Comparison of ENCODE assay signal across 16 cellular contexts in genomic region chr22:38220653-38221386, GRCh38. TPM values are rescaled to one million over a fixed set of nuclear protein-coding genes. Genes with fewer than 3 reads are reported as not detected.
DNase-seq lines count a peak whose midpoint lies in the region; ATAC-seq and TF ChIP-seq lines count a peak whose summit lies in the region.
"Had no signal": no experiment of that assay in that cellular context is flagged by ENCODE, and none has a peak within 500 bp of the region (broad histone marks: within the 10 kb centered on the region; RNA-seq: fewer than 3 reads in every experiment).

No MANE protein-coding gene starts in this region.

- H3K4me3 Mint-ChIP-seq in mesothelial cell of epicardium = no peak overlapping the region
- H3K4me3 Mint-ChIP-seq in activated T-helper 1 cell treated with anti-CD3 and anti-CD28 coated beads, Interleukin-12 subunit alpha, Interleukin-12 subunit beta, Interleukin-2, Interleukin-4 antibody, amounts not matched to agents 30 ng/mL and 10 ng/mL and 1 ng/mL, durations not matched to agents 14 hours and 24 hours and 36 hours = no peak overlapping the region
- H3K4me3 Mint-ChIP-seq: activated naive CD8-positive, alpha-beta T cell treated with anti-CD3 and anti-CD28 coated beads, Interleukin-2, amount 10 ng/mL, durations not matched to agents 7 days and 5 days; CD4-positive, alpha-beta T cell had no signal

- H3K4me1 ChIP-seq in HUES48 (ENCODE audit: control insufficient read depth, insufficient read depth, low read length) = peaks cover 19% of the 10 kb centered on the region
- H3K4me1 ChIP-seq in subcutaneous abdominal adipose tissue (ENCODE audit: control insufficient read depth in 5 of 5, insufficient read depth in 5 of 5, low read length in 5 of 5) = peaks cover 3 to 60% (median 54%) of the 10 kb centered on the region in 5 donors
- peaks cover 15% of the 10 kb centered on the region for H3K4me1 ChIP-seq in SJCRH30

- H3K9me3 ChIP-seq in HUES48 (ENCODE audit: control insufficient read depth, insufficient read depth, low read length) (no peaks in the 10 kb centered on the region), subcutaneous abdominal adipose tissue (ENCODE audit: control insufficient read depth in 5 of 5, low read length in 5 of 5) (no peaks in the 10 kb centered on the region), SJCRH30 (replicated peaks) (no peaks in the 10 kb centered on the region)
- H3K9me3 ChIP-seq: Peyer's patch had no signal

- H3K27me3 Mint-ChIP-seq in mesothelial cell of epicardium (ENCODE audit: low read depth) = no peaks in the 10 kb centered on the region
- no peaks in the 10 kb centered on the region for H3K27me3 Mint-ChIP-seq in activated T-helper 1 cell treated with anti-CD3 and anti-CD28 coated beads, Interleukin-12 subunit alpha, Interleukin-12 subunit beta, Interleukin-2, Interleukin-4 antibody, amounts not matched to agents 30 ng/mL and 10 ng/mL and 1 ng/mL, durations not matched to agents 14 hours and 24 hours and 36 hours (ENCODE audit: insufficient read depth)
- H3K27me3 Mint-ChIP-seq: activated naive CD8-positive, alpha-beta T cell treated with anti-CD3 and anti-CD28 coated beads, Interleukin-2, amount 10 ng/mL, durations not matched to agents 7 days and 5 days; CD4-positive, alpha-beta T cell had no signal

- peak overlapping the region; percentile 88 for H3K27ac Mint-ChIP-seq in mesothelial cell of epicardium
- no peak overlapping the region for H3K27ac Mint-ChIP-seq in activated T-helper 1 cell treated with anti-CD3 and anti-CD28 coated beads, Interleukin-12 subunit alpha, Interleukin-12 subunit beta, Interleukin-2, Interleukin-4 antibody, amounts not matched to agents 30 ng/mL and 10 ng/mL and 1 ng/mL, durations not matched to agents 14 hours and 24 hours and 36 hours
- H3K27ac Mint-ChIP-seq: activated naive CD8-positive, alpha-beta T cell treated with anti-CD3 and anti-CD28 coated beads, Interleukin-2, amount 10 ng/mL, durations not matched to agents 7 days and 5 days; CD4-positive, alpha-beta T cell; neural progenitor cell had no signal

- peaks cover 16% of the 10 kb centered on the region for H3K36me3 Mint-ChIP-seq in mesothelial cell of epicardium
- peaks cover 4% of the 10 kb centered on the region for H3K36me3 Mint-ChIP-seq in activated T-helper 1 cell treated with anti-CD3 and anti-CD28 coated beads, Interleukin-12 subunit alpha, Interleukin-12 subunit beta, Interleukin-2, Interleukin-4 antibody, amounts not matched to agents 30 ng/mL and 10 ng/mL and 1 ng/mL, durations not matched to agents 14 hours and 24 hours and 36 hours (ENCODE audit: low read depth)

- intact Hi-C loops in activated T-helper 1 cell treated with anti-CD3 and anti-CD28 coated beads, Interleukin-12 subunit alpha, Interleukin-12 subunit beta, Interleukin-2, Interleukin-4 antibody, amounts not matched to agents 30 ng/mL and 10 ng/mL and 1 ng/mL, durations not matched to agents 14 hours and 24 hours and 36 hours (cut with micrococcal nuclease) = no loop called here

- H3K4me1 Mint-ChIP-seq in mesothelial cell of epicardium = peaks cover 28% of the 10 kb centered on the region
- peaks cover 15% of the 10 kb centered on the region for H3K4me1 Mint-ChIP-seq in activated T-helper 1 cell treated with anti-CD3 and anti-CD28 coated beads, Interleukin-12 subunit alpha, Interleukin-12 subunit beta, Interleukin-2, Interleukin-4 antibody, amounts not matched to agents 30 ng/mL and 10 ng/mL and 1 ng/mL, durations not matched to agents 14 hours and 24 hours and 36 hours (ENCODE audit: low read depth)

- H3K36me3 ChIP-seq in HUES48 (ENCODE audit: control insufficient read depth, insufficient read depth, low read length) = peaks cover 28% of the 10 kb centered on the region
- H3K36me3 ChIP-seq in subcutaneous abdominal adipose tissue (ENCODE audit: control insufficient read depth in 5 of 5, insufficient read depth in 5 of 5, low read length in 5 of 5) = peaks cover 0 to 54% (median 41%) of the 10 kb centered on the region in 5 donors
- no peaks in the 10 kb centered on the region for H3K36me3 ChIP-seq in SJCRH30
- H3K36me3 ChIP-seq: neural progenitor cell had no signal

- H3K27me3 ChIP-seq in HUES48 (ENCODE audit: control insufficient read depth, insufficient read depth, low read length) = no peaks in the 10 kb centered on the region
- no peaks in the 10 kb centered on the region for H3K27me3 ChIP-seq in subcutaneous abdominal adipose tissue (ENCODE audit: control insufficient read depth in 5 of 5, insufficient read depth in 4 of 5, low read length in 5 of 5)
- no peaks in the 10 kb centered on the region for H3K27me3 ChIP-seq in SJCRH30
- H3K27me3 ChIP-seq: neural progenitor cell, Peyer's patch had no signal

- H3K4me3 ChIP-seq in HUES48 (ENCODE audit: low read depth, low read length) (no peak overlapping the region), subcutaneous abdominal adipose tissue (ENCODE audit: low read depth in 1 of 5, low read length in 5 of 5) (no peak overlapping the region), SJCRH30 (no peak overlapping the region)
- H3K4me3 ChIP-seq: neural progenitor cell, Peyer's patch had no signal

- peak overlapping the region; percentile 29 for H3K27ac ChIP-seq in HUES48 (ENCODE audit: low read depth, low read length)
- H3K27ac ChIP-seq in subcutaneous abdominal adipose tissue (ENCODE audit: low read depth, low read length) = peak overlapping the region; percentile 97
- no peak overlapping the region for H3K27ac ChIP-seq in SJCRH30
- H3K27ac ChIP-seq: neural progenitor cell had no signal

- TF ChIP-seq CTCF in mesothelial cell of epicardium (IDR thresholded peaks at IDR 0.05; ENCODE audit: unreplicated experiment) = no peak

- DNase-seq in cerebellar cortex (ENCODE audit: low spot score) (peak; percentile 50), mesothelial cell of epicardium (ENCODE audit: low spot score in 2 of 2, unreplicated experiment in 2 of 2) (no peak), GOT3 (lab: John Stamatoyannopoulos, UW) (no peak), SJCRH30 (no peak)
- no peak for DNase-seq in activated T-helper 1 cell treated with anti-CD3 and anti-CD28 coated beads, Interleukin-12 subunit alpha, Interleukin-12 subunit beta, Interleukin-2, Interleukin-4 antibody, amounts not matched to agents 30 ng/mL and 10 ng/mL and 1 ng/mL, durations not matched to agents 14 hours and 24 hours and 36 hours (ENCODE audit: low spot score)
- DNase-seq: activated CD8-positive, alpha-beta memory T cell treated with anti-CD3 and anti-CD28 coated beads for 24 hours; activated naive CD8-positive, alpha-beta T cell treated with anti-CD3 and anti-CD28 coated beads, Interleukin-2, amount 10 ng/mL, durations not matched to agents 7 days and 5 days; CD4-positive, alpha-beta T cell; kidney; NCI-H1105 treated with DMSO at 0.1 percent for 48 hours; Peyer's patch; T-helper 9 cell had no signal

- no peak overlapping the region for H3K9ac ChIP-seq in HUES48 (ENCODE audit: low read depth, low read length)
- peak overlapping the region in 1 of 5 donors; percentile 52 for H3K9ac ChIP-seq in subcutaneous abdominal adipose tissue (ENCODE audit: low read length in 5 of 5)
- H3K9ac ChIP-seq: neural progenitor cell had no signal

- no peak for ATAC-seq in GM18517 (IDR thresholded peaks at IDR 0.05; ENCODE audit: unreplicated experiment)

- no peaks in the 10 kb centered on the region for H3K9me3 Mint-ChIP-seq in mesothelial cell of epicardium
- H3K9me3 Mint-ChIP-seq in activated T-helper 1 cell treated with anti-CD3 and anti-CD28 coated beads, Interleukin-12 subunit alpha, Interleukin-12 subunit beta, Interleukin-2, Interleukin-4 antibody, amounts not matched to agents 30 ng/mL and 10 ng/mL and 1 ng/mL, durations not matched to agents 14 hours and 24 hours and 36 hours = no peaks in the 10 kb centered on the region
- H3K9me3 Mint-ChIP-seq: activated naive CD8-positive, alpha-beta T cell treated with anti-CD3 and anti-CD28 coated beads, Interleukin-2, amount 10 ng/mL, durations not matched to agents 7 days and 5 days; CD4-positive, alpha-beta T cell; neural progenitor cell had no signal

RNA-seq across cellular contexts. Expression of gene MAFF, which starts 19.0 kb away (rescaled TPM):
- total RNA-seq in mesothelial cell of epicardium = 33.4 to 35.3 TPM (median 34.1 TPM) in 3 replicates
- total RNA-seq in activated T-helper 1 cell treated with anti-CD3 and anti-CD28 coated beads, Interleukin-12 subunit alpha, Interleukin-12 subunit beta, Interleukin-2, Interleukin-4 antibody, amounts not matched to agents 30 ng/mL and 10 ng/mL and 1 ng/mL, durations not matched to agents 14 hours and 24 hours and 36 hours = 12.3 and 12.5 TPM in 2 replicates
- 3.2 and 3.6 TPM in 2 replicates for total RNA-seq in SJCRH30 (2014; rRNA removed; shearing (Covaris generic))

RNA-seq across cellular contexts. Expression of gene PLA2G6, which starts 39.2 kb away (rescaled TPM):
- 88.2 to 91.9 TPM (median 88.6 TPM) in 3 replicates for total RNA-seq in mesothelial cell of epicardium
- 34.8 and 34.9 TPM in 2 replicates for total RNA-seq in activated T-helper 1 cell treated with anti-CD3 and anti-CD28 coated beads, Interleukin-12 subunit alpha, Interleukin-12 subunit beta, Interleukin-2, Interleukin-4 antibody, amounts not matched to agents 30 ng/mL and 10 ng/mL and 1 ng/mL, durations not matched to agents 14 hours and 24 hours and 36 hours
- total RNA-seq in SJCRH30 (2014; rRNA removed; shearing (Covaris generic)) = 3.9 and 5.4 TPM in 2 replicates

RNA-seq across cellular contexts. Expression of gene TMEM184B, which starts 52.0 kb away (rescaled TPM):
- total RNA-seq in mesothelial cell of epicardium = 61.4 to 64.0 TPM (median 62.8 TPM) in 3 replicates
- total RNA-seq in activated T-helper 1 cell treated with anti-CD3 and anti-CD28 coated beads, Interleukin-12 subunit alpha, Interleukin-12 subunit beta, Interleukin-2, Interleukin-4 antibody, amounts not matched to agents 30 ng/mL and 10 ng/mL and 1 ng/mL, durations not matched to agents 14 hours and 24 hours and 36 hours = 36.6 and 39.1 TPM in 2 replicates
- total RNA-seq in SJCRH30 (2014; rRNA removed; shearing (Covaris generic)) = 16.9 and 18.7 TPM in 2 replicates
